Comparison of ENCODE assay signal across 20 cellular contexts in the genomic region with DNA sequence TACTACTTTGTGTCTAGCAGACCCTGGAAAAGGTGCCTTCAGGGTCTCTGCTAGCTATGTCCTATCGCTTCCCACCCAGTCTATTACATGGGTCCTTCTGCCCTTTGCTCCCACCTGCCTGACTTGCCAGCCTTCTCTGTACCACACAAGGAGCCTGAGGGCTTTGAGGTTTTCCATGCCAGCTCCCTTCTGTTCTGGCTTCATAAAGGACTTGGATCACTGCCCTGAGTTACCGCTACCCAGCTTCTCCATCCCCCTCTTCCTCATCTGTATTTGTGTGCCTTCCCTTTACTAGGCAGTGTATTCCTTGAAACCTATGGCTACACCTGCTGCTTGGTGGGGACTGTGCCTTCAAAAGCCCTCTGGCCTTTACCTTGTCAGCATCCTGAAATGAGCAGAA.
"Had no signal": no experiment of that assay in that cellular context is flagged by ENCODE, and none has a peak within 500 bp of the region (broad histone marks: within the 10 kb centered on the region; RNA-seq: fewer than 3 reads in every experiment).

No MANE protein-coding gene starts in this region.

- H3K9me3 ChIP-seq: body of pancreas, gastrocnemius medialis, heart left ventricle, mucosa of descending colon, thyroid gland had no signal

- H3K4me3 Mint-ChIP-seq: central memory CD8-positive, alpha-beta T cell; endodermal cell; naive thymus-derived CD4-positive, alpha-beta T cell; stimulated activated memory B cell treated with anti-CD40 and anti-IgM and Interleukin-4, amounts not matched to agents 10 μg/mL and 1 μg/mL and 100 μg/mL, for 72 hours had no signal

- H3K4me1 ChIP-seq: thyroid gland had no signal

- H3K27ac ChIP-seq: body of pancreas, gastrocnemius medialis, heart left ventricle, SK-N-MC, thyroid gland had no signal

- H3K27ac Mint-ChIP-seq: endodermal cell; stimulated activated memory B cell treated with anti-CD40 and anti-IgM and Interleukin-4, amounts not matched to agents 10 μg/mL and 1 μg/mL and 100 μg/mL, for 72 hours had no signal

- H3K9me3 Mint-ChIP-seq: central memory CD8-positive, alpha-beta T cell; endodermal cell; naive thymus-derived CD4-positive, alpha-beta T cell; stimulated activated memory B cell treated with anti-CD40 and anti-IgM and Interleukin-4, amounts not matched to agents 10 μg/mL and 1 μg/mL and 100 μg/mL, for 72 hours had no signal

- ATAC-seq: body of pancreas; gastrocnemius medialis; mucosa of descending colon; naive thymus-derived CD4-positive, alpha-beta T cell; stimulated activated memory B cell treated with anti-CD40 and anti-IgM and Interleukin-4, amounts not matched to agents 10 μg/mL and 1 μg/mL and 100 μg/mL, for 72 hours had no signal

- H3K27me3 Mint-ChIP-seq: central memory CD8-positive, alpha-beta T cell; naive thymus-derived CD4-positive, alpha-beta T cell; stimulated activated memory B cell treated with anti-CD40 and anti-IgM and Interleukin-4, amounts not matched to agents 10 μg/mL and 1 μg/mL and 100 μg/mL, for 72 hours had no signal

- H3K27me3 ChIP-seq: body of pancreas, gastrocnemius medialis, heart left ventricle, thyroid gland had no signal

- DNase-seq: activated CD4-positive, alpha-beta T cell treated with anti-CD3 and anti-CD28 coated beads, Interleukin-2, amount 50 U/mL, for 4 hours; activated CD4-positive, CD25-positive, alpha-beta regulatory T cell treated with anti-CD3 and anti-CD28 coated beads, Interleukin-2, amount 50 U/mL, for 72 hours; activated naive CD4-positive, alpha-beta T cell treated with anti-CD3 and anti-CD28 coated beads, Interleukin-2, amount 50 U/mL, for 16 hours; amniotic stem cell; body of pancreas; dermis blood vessel endothelial cell; endodermal cell; erythroblast; gastrocnemius medialis; heart left ventricle; mammary epithelial cell; mucosa of descending colon; naive thymus-derived CD4-positive, alpha-beta T cell; nucleus accumbens; retina; stimulated activated CD4-positive, alpha-beta T cell treated with anti-CD3 and anti-CD28 coated beads, Interleukin-2, amount 100 ng/mL, for 48 hours; thyroid gland had no signal

- H3K4me3 ChIP-seq: body of pancreas, gastrocnemius medialis, heart left ventricle, mucosa of descending colon, SK-N-MC, thyroid gland had no signal
